16 cellular contexts compared by ENCODE assay signal in genomic region chr12:13210543-13211190, GRCh38. TPM values are rescaled to one million over a fixed set of nuclear protein-coding genes. Genes with fewer than 3 reads are reported as not detected.
A peak's percentile ranks its signal among the peaks of the same experiment; 100 is the strongest.
DNase-seq lines count a peak whose midpoint lies in the region; ATAC-seq and TF ChIP-seq lines count a peak whose summit lies in the region.
"Had no signal": no experiment of that assay in that cellular context is flagged by ENCODE, and none has a peak within 500 bp of the region (broad histone marks: within the 10 kb centered on the region; RNA-seq: fewer than 3 reads in every experiment).

No MANE protein-coding gene starts in this region.

- DNase-seq in Calu3: no peak
- DNase-seq in dermis blood vessel endothelial cell: peak; percentile 52
- no peak for DNase-seq in osteocyte (ENCODE audit: extremely low spot score, unreplicated experiment)
- DNase-seq in erythroblast (lab: John Stamatoyannopoulos, UW): no peak
- DNase-seq in left lobe of liver (ENCODE audit: low spot score): no peak
- no peak for DNase-seq in right lobe of liver
- DNase-seq: activated T-cell treated with anti-CD3 and anti-CD28 coated beads, Interleukin-2, amount 50 U/mL, for 1 hour; kidney glomerular epithelial cell; mucosa of descending colon; NCI-H1092; NCI-H2107; occipital lobe; right cardiac atrium had no signal

- intact Hi-C loops in Calu3 (cut with micrococcal nuclease; ENCODE audit: unreplicated experiment): loop anchor here (5.0 kb wide), 1 partner anchor 203 kb away; no protein-coding TSS in a partner anchor
- intact Hi-C loops in right lobe of liver (cut with DNase I): loop anchor here (10.0 kb wide), 1 partner anchor 296 kb away; no protein-coding TSS in a partner anchor

- TF ChIP-seq CTCF in Calu3 (IDR thresholded peaks at IDR 0.05; ENCODE audit: unreplicated experiment): no peak
- no peak for TF ChIP-seq CTCF in osteocyte (IDR thresholded peaks at IDR 0.05)
- TF ChIP-seq CTCF in right lobe of liver (IDR thresholded peaks at IDR 0.05): no peak

- no peak for TF ChIP-seq RAD21 in Ishikawa (IDR thresholded peaks at IDR 0.05; ENCODE audit: low read depth)

- 71% methylated on average over 3 of the region's 3 CpGs for WGBS in right lobe of liver (ENCODE audit: insufficient coverage, low coverage, low lambda C conversion rate, missing lambda C conversion rate)

- H3K4me3 ChIP-seq in right lobe of liver: no peak overlapping the region
- H3K4me3 ChIP-seq: mucosa of descending colon had no signal

- TF ChIP-seq EP300 in Ishikawa (IDR thresholded peaks at IDR 0.05; ENCODE audit: borderline replicate concordance): no peak

- TF ChIP-seq POLR2A in erythroblast (IDR thresholded peaks at IDR 0.05; ENCODE audit: low read length) (no peak), right lobe of liver (IDR thresholded peaks at IDR 0.05) (no peak)

- no peaks in the 10 kb centered on the region for H3K27me3 Mint-ChIP-seq in Calu3 (ENCODE audit: unreplicated experiment)
- no peaks in the 10 kb centered on the region for H3K27me3 Mint-ChIP-seq in osteocyte (ENCODE audit: unreplicated experiment)

- H3K9me3 Mint-ChIP-seq in Calu3 (ENCODE audit: low read depth, unreplicated experiment): no peaks in the 10 kb centered on the region
- H3K9me3 Mint-ChIP-seq in osteocyte (ENCODE audit: unreplicated experiment): no peaks in the 10 kb centered on the region

- peaks cover 44% of the 10 kb centered on the region for H3K36me3 Mint-ChIP-seq in Calu3 (ENCODE audit: insufficient read depth, unreplicated experiment)
- H3K36me3 Mint-ChIP-seq in osteocyte (ENCODE audit: unreplicated experiment): peaks cover 10% of the 10 kb centered on the region

- CTCF ChIA-PET in Calu3 (lab: Charles Lee): interaction anchor here (0.7 to 1.9 kb wide), 5 partner anchors 13 to 205 kb away, joined by 3 to 8 read pairs (median 5); no protein-coding TSS in a partner anchor

- H3K4me3 Mint-ChIP-seq in Calu3 (ENCODE audit: low read depth, unreplicated experiment) (no peak overlapping the region), osteocyte (ENCODE audit: unreplicated experiment) (no peak overlapping the region)

- H3K27ac ChIP-seq in right lobe of liver: no peak overlapping the region
- H3K27ac ChIP-seq: KMS-11 had no signal

- no peaks in the 10 kb centered on the region for H3K27me3 ChIP-seq in right lobe of liver

- no peaks in the 10 kb centered on the region for H3K36me3 ChIP-seq in right lobe of liver

- BruUV-seq in Calu3 (replicated peaks; lab: Mats Ljungman, UMichigan): no TSS peak

- H3K9me3 ChIP-seq in right lobe of liver: no peaks in the 10 kb centered on the region
- H3K9me3 ChIP-seq: mucosa of descending colon had no signal

- H3K27ac Mint-ChIP-seq in Calu3 (ENCODE audit: unreplicated experiment) (peak overlapping the region; percentile 88), osteocyte (ENCODE audit: unreplicated experiment) (peak overlapping the region; percentile 13)

- H3K4me1 Mint-ChIP-seq in Calu3 (ENCODE audit: low read depth, unreplicated experiment) (peaks cover 64% of the 10 kb centered on the region), osteocyte (ENCODE audit: unreplicated experiment) (peaks cover 56% of the 10 kb centered on the region)

- no peaks in the 10 kb centered on the region for H3K4me1 ChIP-seq in right lobe of liver

- ATAC-seq in GM19463 (IDR thresholded peaks at IDR 0.05; ENCODE audit: unreplicated experiment): no peak
- ATAC-seq in left lobe of liver: no peak
- ATAC-seq in right lobe of liver: no peak
- ATAC-seq: mucosa of descending colon, right cardiac atrium had no signal

TF ChIP-seq in Ishikawa, 13 proteins besides CTCF, POLR2A, EP300 and RAD21:
- TF ChIP-seq MAX (IDR thresholded peaks at IDR 0.05) (0 out of 2 replicates have a peak, but pooled peaks have one; percentile 36), CEBPB (IDR thresholded peaks at IDR 0.05) (no peak)

RNA-seq across cellular contexts. Expression of gene EMP1, which starts 14.1 kb away (rescaled TPM):
- total RNA-seq in Calu3 (2022) (128 and 146 TPM in 2 replicates), dermis blood vessel endothelial cell (318 and 336 TPM in 2 replicates), osteocyte (163 and 170 TPM in 2 replicates), left lobe of liver (11.6 TPM), right lobe of liver (10 to 100 TPM in 4 of 6 experiments, 1 to 10 TPM in 2; 3.1 to 25.0 (median 14.5) TPM)
